Comparison of ENCODE assay signal across 19 cellular contexts in the genomic region with DNA sequence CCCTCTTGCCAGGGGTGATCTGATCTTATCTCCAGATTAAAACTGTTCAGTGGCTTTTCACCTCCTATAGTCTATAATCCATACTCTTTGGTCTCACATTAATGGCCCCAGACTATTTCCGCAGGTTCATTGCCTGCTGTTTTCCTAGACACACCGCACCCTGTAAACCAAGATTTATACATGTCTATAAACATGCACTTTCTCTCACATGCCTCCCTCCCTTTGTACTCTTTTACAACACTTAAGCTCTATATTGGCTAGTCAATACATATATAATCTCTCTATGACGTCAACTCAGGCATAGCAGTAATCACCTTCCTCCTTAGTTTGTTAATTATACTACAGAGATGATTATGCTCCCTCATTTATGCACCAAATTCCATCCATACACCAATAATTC.
DNase-seq lines count a peak whose midpoint lies in the region; ATAC-seq, FAIRE-seq and TF ChIP-seq lines count a peak whose summit lies in the region.
"Had no signal": no experiment of that assay in that cellular context is flagged by ENCODE, and none has a peak within 500 bp of the region (broad histone marks: within the 10 kb centered on the region; RNA-seq: fewer than 3 reads in every experiment).

No MANE protein-coding gene starts in this region.

- ATAC-seq in HepG2 (no peak), right lobe of liver (no peak), GM19023 (IDR thresholded peaks at IDR 0.05; ENCODE audit: unreplicated experiment) (no peak)
- ATAC-seq: A549, GM12878 had no signal

- H3K27ac ChIP-seq in HepG2 (ENCODE audit: extremely low read length, insufficient read depth, low read length) (no peak overlapping the region), right lobe of liver (no peak overlapping the region), mucosa of rectum (ENCODE audit: low read depth in 2 of 2, low read length in 2 of 2) (peak overlapping the region; percentile 60 to 65), small intestine (ENCODE audit: low read depth in 1 of 2, low read length in 1 of 2) (peak overlapping the region in 1 of 2 donors; percentile 57)
- H3K27ac ChIP-seq: 22Rv1, A549, BLaER1, GM23248, KMS-11 had no signal

- no peaks in the 10 kb centered on the region for H3K79me2 ChIP-seq in HepG2 (ENCODE audit: insufficient read depth, low read length)

- CTCF ChIA-PET in HepG2 (lab: Yijun Ruan, JAX; ENCODE audit: low intra/inter-chr PET ratio, low total read pairs), result no interaction called here

- TF ChIP-seq RAD21 in HepG2 (CRISPR knock-in tag; IDR thresholded peaks at IDR 0.05), result no peak

- in situ Hi-C loops in HepG2 (cut with HindIII; ENCODE audit: extremely low pct_ligation_motif_present, low pct_unique_long_range_greater_than_20kb), result no loop called here

- intact Hi-C loops in HepG2 (cut with micrococcal nuclease; ENCODE audit: unreplicated experiment) (no loop called here), right lobe of liver (cut with DNase I) (no loop called here)

- POLR2A ChIA-PET in HepG2 (lab: Yijun Ruan, JAX), result no interaction called here

- H3K9me3 ChIP-seq in HepG2 (ENCODE audit: low read length) (no peaks in the 10 kb centered on the region), right lobe of liver (no peaks in the 10 kb centered on the region), mucosa of rectum (ENCODE audit: control insufficient read depth in 2 of 2, low read length in 2 of 2) (no peaks in the 10 kb centered on the region), small intestine (ENCODE audit: control insufficient read depth, low read depth) (no peaks in the 10 kb centered on the region)
- H3K9me3 ChIP-seq: A549, BLaER1, HAP-1 had no signal

- H3K27me3 ChIP-seq in HepG2 (ENCODE audit: control insufficient read depth in 1 of 2, insufficient read depth in 2 of 2, low read length in 2 of 2) (no peaks in the 10 kb centered on the region), right lobe of liver (no peaks in the 10 kb centered on the region), mucosa of rectum (ENCODE audit: control insufficient read depth in 2 of 2, insufficient read depth in 2 of 2, low read length in 2 of 2) (no peaks in the 10 kb centered on the region), small intestine (ENCODE audit: control insufficient read depth in 2 of 2, insufficient read depth in 2 of 2, low read length in 2 of 2) (no peaks in the 10 kb centered on the region)
- H3K27me3 ChIP-seq: BLaER1 had no signal

- no peaks in the 10 kb centered on the region for H4K20me1 ChIP-seq in HepG2 (ENCODE audit: insufficient read depth, low read length)
- H4K20me1 ChIP-seq: BLaER1 had no signal

- no peak for TF ChIP-seq CTCF in HepG2 (CRISPR knock-in tag; IDR thresholded peaks at IDR 0.05)
- no peak for TF ChIP-seq CTCF in right lobe of liver (IDR thresholded peaks at IDR 0.05)
- TF ChIP-seq CTCF in GM10266 (IDR thresholded peaks at IDR 0.05; ENCODE audit: control insufficient read depth, insufficient read depth, low read depth, missing control alignments), result no peak

- DNase-seq in HepG2 (ENCODE audit: low spot score) (no peak), right lobe of liver (no peak), small intestine (peak; percentile 53), GM10266 (ENCODE audit: extremely low spot score) (no peak), foreskin melanocyte (no peak)
- DNase-seq: Calu3; CD4-positive, alpha-beta memory T cell; DMS79 treated with DMSO at 0.1 percent for 48 hours; GF-D8; GM23248 had no signal

- FAIRE-seq in HepG2 (lab: Jason Lieb, UNC) (no peak), small intestine (lab: Jason Lieb, UNC) (no peak)
- FAIRE-seq: A549, GM12878, GM19239 had no signal

- BruUV-seq in HepG2 (replicated peaks; lab: Mats Ljungman, UMichigan), result no TSS peak

- H2AFZ ChIP-seq in HepG2 (ENCODE audit: low read length), result no peak overlapping the region
- H2AFZ ChIP-seq: GM23248 had no signal

- TF ChIP-seq POLR2A in HepG2 (IDR thresholded peaks at IDR 0.05; ENCODE audit: insufficient read depth in 1 of 2, low read depth in 2 of 2, low read length in 2 of 2) (no peak), right lobe of liver (IDR thresholded peaks at IDR 0.05) (no peak)

- TF ChIP-seq EP300 in HepG2 (IDR thresholded peaks at IDR 0.05; ENCODE audit: low read depth in 2 of 2, low read length in 2 of 2), result no peak
- no peak for TF ChIP-seq EP300 in HepG2 (CRISPR knock-in tag; IDR thresholded peaks at IDR 0.05; ENCODE audit: borderline replicate concordance)

- no peak overlapping the region for H3K4me2 ChIP-seq in HepG2 (ENCODE audit: low read depth, low read length)
- H3K4me2 ChIP-seq: A549, BLaER1, KMS-11 had no signal

- H3K4me1 ChIP-seq in HepG2 (ENCODE audit: insufficient read depth, low read length), result peaks cover 11% of the 10 kb centered on the region
- H3K4me1 ChIP-seq in right lobe of liver, result no peaks in the 10 kb centered on the region
- H3K4me1 ChIP-seq in mucosa of rectum (ENCODE audit: control insufficient read depth in 2 of 2, insufficient read depth in 2 of 2, low read length in 2 of 2), result peaks cover 4 to 12% of the 10 kb centered on the region in 2 donors
- H3K4me1 ChIP-seq in small intestine (ENCODE audit: control insufficient read depth in 2 of 2, insufficient read depth in 1 of 2, low read depth in 1 of 2, low read length in 1 of 2), result no peaks in the 10 kb centered on the region
- H3K4me1 ChIP-seq: BLaER1, HAP-1 had no signal

- H3K4me3 ChIP-seq in HepG2 (replicated peaks in 1 of 3; ENCODE audit: insufficient read depth in 1 of 3, low read depth in 2 of 3, low read length in 3 of 3) (no peak overlapping the region), right lobe of liver (no peak overlapping the region), mucosa of rectum (ENCODE audit: low read length in 2 of 2) (no peak overlapping the region), small intestine (ENCODE audit: low read depth in 1 of 2, low read length in 2 of 2) (no peak overlapping the region)
- H3K4me3 ChIP-seq: A549, BLaER1, GM12878, GM23248, HAP-1 had no signal

- WGBS in HepG2 (ENCODE audit: low lambda C conversion rate), result 71% methylated on average over 3 of the region's 3 CpGs
- WGBS in right lobe of liver (ENCODE audit: insufficient coverage, low coverage, low lambda C conversion rate, missing lambda C conversion rate), result 92% methylated on average over 3 of the region's 3 CpGs
- 66 to 72% (median 72%) methylated on average over 3 of the region's 3 CpGs for WGBS in small intestine, 3 donors

- no peak overlapping the region for H3K9ac ChIP-seq in HepG2 (ENCODE audit: insufficient read depth, low read depth, low read length)
- H3K9ac ChIP-seq in mucosa of rectum (ENCODE audit: low read depth in 1 of 2, low read length in 2 of 2), result no peak overlapping the region
- H3K9ac ChIP-seq: BLaER1, GM23248, KMS-11 had no signal

- no peaks in the 10 kb centered on the region for H3K36me3 ChIP-seq in HepG2 (replicated peaks in 1 of 2; ENCODE audit: control insufficient read depth in 1 of 2, insufficient read depth in 2 of 2, low read length in 2 of 2)
- H3K36me3 ChIP-seq in right lobe of liver, result no peaks in the 10 kb centered on the region
- H3K36me3 ChIP-seq in mucosa of rectum (ENCODE audit: control insufficient read depth in 2 of 2, insufficient read depth in 2 of 2, low read length in 2 of 2), result no peaks in the 10 kb centered on the region
- H3K36me3 ChIP-seq in small intestine (ENCODE audit: control insufficient read depth in 2 of 2, insufficient read depth in 2 of 2, low read length in 2 of 2), result no peaks in the 10 kb centered on the region
- H3K36me3 ChIP-seq: BLaER1, HAP-1 had no signal

TF ChIP-seq in HepG2, 621 proteins besides CTCF, POLR2A, EP300 and RAD21:
- TF ChIP-seq NBN (conservative IDR thresholded peaks at IDR 0.05) (no peak), AGO2 (optimal IDR thresholded peaks at IDR 0.05; ENCODE audit: low read depth, low read length) (no peak), KMT2A (CRISPR knock-in tag; IDR thresholded peaks at IDR 0.05) (no peak), ZNF589 (CRISPR knock-in tag; conservative IDR thresholded peaks at IDR 0.05) (no peak), CREB1 (IDR thresholded peaks at IDR 0.05) (peak; percentile 61), CREB1 (CRISPR knock-in tag; IDR thresholded peaks at IDR 0.05) (no peak)
- TF ChIP-seq, protein P1, sequence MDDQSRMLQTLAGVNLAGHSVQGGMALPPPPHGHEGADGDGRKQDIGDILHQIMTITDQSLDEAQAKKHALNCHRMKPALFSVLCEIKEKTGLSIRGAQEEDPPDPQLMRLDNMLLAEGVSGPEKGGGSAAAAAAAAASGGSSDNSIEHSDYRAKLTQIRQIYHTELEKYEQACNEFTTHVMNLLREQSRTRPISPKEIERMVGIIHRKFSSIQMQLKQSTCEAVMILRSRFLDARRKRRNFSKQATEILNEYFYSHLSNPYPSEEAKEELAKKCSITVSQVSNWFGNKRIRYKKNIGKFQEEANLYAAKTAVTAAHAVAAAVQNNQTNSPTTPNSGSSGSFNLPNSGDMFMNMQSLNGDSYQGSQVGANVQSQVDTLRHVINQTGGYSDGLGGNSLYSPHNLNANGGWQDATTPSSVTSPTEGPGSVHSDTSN (CRISPR knock-in tag; IDR thresholded peaks at IDR 0.05; ENCODE audit: borderline replicate concordance), result no peak

Comparison
In these comparisons a context has a peak if more than half of its experiments do, and no peak if none do; other contexts are left out.
1. H3K27ac ChIP-seq: peak in mucosa of rectum (2 of 2); none in HepG2 (single experiment) and right lobe of liver (0 of 3).